ENCODE assay signal across 21 cellular contexts in the genomic region with DNA sequence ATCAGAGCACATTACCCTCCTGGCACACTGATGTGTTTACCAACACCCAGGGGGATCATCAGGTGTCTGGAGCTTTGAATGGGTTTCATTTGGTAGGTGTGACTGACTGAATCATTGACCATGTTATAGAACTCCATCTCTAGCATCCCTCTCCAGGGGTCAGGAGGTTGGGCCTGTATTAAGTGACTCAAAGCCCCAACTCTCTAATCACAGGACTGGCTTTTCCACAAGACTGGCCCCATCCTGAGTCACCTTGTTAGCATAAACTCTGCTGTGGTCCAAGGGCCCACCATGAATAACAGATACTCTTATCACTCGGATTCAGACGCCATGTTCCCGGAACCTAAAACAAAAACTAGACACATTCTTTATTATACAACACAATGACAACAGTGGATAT.
DNase-seq lines count a peak whose midpoint lies in the region; ATAC-seq and TF ChIP-seq lines count a peak whose summit lies in the region.
"Had no signal": no experiment of that assay in that cellular context is flagged by ENCODE, and none has a peak within 500 bp of the region (broad histone marks: within the 10 kb centered on the region; RNA-seq: fewer than 3 reads in every experiment).

No MANE protein-coding gene starts in this region.

- peak overlapping the region; percentile 74; the same call in 1 of the 2 replicates for H3K27ac Mint-ChIP-seq in WTC11
- no peak overlapping the region for H3K27ac Mint-ChIP-seq in activated naive CD8-positive, alpha-beta T cell treated with anti-CD3 and anti-CD28 coated beads, Interleukin-2, amount 50 U/mL, for 24 hours
- H3K27ac Mint-ChIP-seq: CD4-positive, alpha-beta memory T cell had no signal

- in situ Hi-C loops in IMR-90 (cut with MboI; ENCODE audit: low sequenced_read_pairs), result no loop called here
- in situ Hi-C loops in brain microvascular endothelial cell (cut with HindIII; ENCODE audit: low pct_ligation_motif_present, low sequenced_read_pairs), result no loop called here

- BruUV-seq in IMR-90 (replicated peaks; lab: Mats Ljungman, UMichigan), result no TSS peak

- no peak for TF ChIP-seq CTCF in IMR-90 (conservative IDR thresholded peaks at IDR 0.05; ENCODE audit: low read depth, low read length)
- no peak for TF ChIP-seq CTCF in WTC11 (IDR thresholded peaks at IDR 0.05)
- TF ChIP-seq CTCF in brain microvascular endothelial cell (IDR thresholded peaks at IDR 0.05; ENCODE audit: low read depth, low read length, missing control alignments), result no peak

- H3K4me3 ChIP-seq in IMR-90 (ENCODE audit: insufficient read depth, low read depth, low read length) (no peak overlapping the region), rectal smooth muscle tissue (ENCODE audit: low read length) (no peak overlapping the region), brain microvascular endothelial cell (ENCODE audit: low read depth, low read length) (no peak overlapping the region)
- H3K4me3 ChIP-seq: SJSA1 had no signal

- ATAC-seq in IMR-90 (ENCODE audit: low read depth) (peak; percentile 53; the same call in 1 of the 2 replicates), WTC11 (no peak)
- no peak for ATAC-seq in activated naive CD8-positive, alpha-beta T cell treated with anti-CD3 and anti-CD28 coated beads, Interleukin-2, amount 50 U/mL, for 24 hours
- ATAC-seq: Panc1 had no signal

- no peaks in the 10 kb centered on the region for H3K27me3 ChIP-seq in IMR-90 (ENCODE audit: control insufficient read depth, insufficient read depth, low read length)
- no peaks in the 10 kb centered on the region for H3K27me3 ChIP-seq in rectal smooth muscle tissue (ENCODE audit: control insufficient read depth, insufficient read depth, low read length)
- no peaks in the 10 kb centered on the region for H3K27me3 ChIP-seq in brain microvascular endothelial cell (replicated peaks)
- H3K27me3 ChIP-seq: BE2C, SJSA1 had no signal

- TF ChIP-seq POLR2A in IMR-90 (IDR thresholded peaks at IDR 0.05; ENCODE audit: low read depth, low read length), result no peak

- no peaks in the 10 kb centered on the region; the same call in 1 of the 2 replicates for H3K27me3 Mint-ChIP-seq in WTC11 (ENCODE audit: low read depth)
- H3K27me3 Mint-ChIP-seq in activated naive CD8-positive, alpha-beta T cell treated with anti-CD3 and anti-CD28 coated beads, Interleukin-2, amount 50 U/mL, for 24 hours, result peaks cover 5% of the 10 kb centered on the region

- H3K18ac ChIP-seq in IMR-90 (ENCODE audit: low read depth, low read length), result no peak overlapping the region

- dilution Hi-C loops in IMR-90 (cut with HindIII; ENCODE audit: low sequenced_read_pairs, unreplicated experiment), result loop anchor here (25.0 kb wide), 1 partner anchor 289 kb away; no protein-coding TSS in a partner anchor

- H3K9me3 ChIP-seq in IMR-90 (ENCODE audit: control insufficient read depth, insufficient read depth, low read length), result peaks cover 2% of the 10 kb centered on the region; the same call in 1 of the 2 replicates
- H3K9me3 ChIP-seq: BE2C, SJSA1 had no signal

- H4K5ac ChIP-seq in IMR-90 (ENCODE audit: low read depth, low read length), result no peak overlapping the region

- no peak overlapping the region for H3K56ac ChIP-seq in IMR-90 (ENCODE audit: extremely low read depth, insufficient read depth, low read length)

- H3K9ac ChIP-seq in IMR-90 (ENCODE audit: low read depth, low read length) (no peak overlapping the region), rectal smooth muscle tissue (ENCODE audit: low read length) (no peak overlapping the region)

- no peaks in the 10 kb centered on the region for H4K20me1 ChIP-seq in IMR-90 (ENCODE audit: insufficient read depth, low read length)

- H3K4me2 ChIP-seq in IMR-90 (ENCODE audit: low read depth, low read length), result no peak overlapping the region

- H3K36me3 ChIP-seq in IMR-90 (ENCODE audit: control insufficient read depth, insufficient read depth, low read length) (no peaks in the 10 kb centered on the region), rectal smooth muscle tissue (ENCODE audit: control insufficient read depth, insufficient read depth, low read length) (no peaks in the 10 kb centered on the region), brain microvascular endothelial cell (replicated peaks) (no peaks in the 10 kb centered on the region)
- H3K36me3 ChIP-seq: BE2C, SJSA1 had no signal

- peak overlapping the region; percentile 43; the same call in 1 of the 2 replicates for H3K4ac ChIP-seq in IMR-90 (ENCODE audit: low read depth, low read length)

- peaks cover 11% of the 10 kb centered on the region; the same call in 1 of the 2 replicates for H3K36me3 Mint-ChIP-seq in WTC11
- no peaks in the 10 kb centered on the region for H3K36me3 Mint-ChIP-seq in activated naive CD8-positive, alpha-beta T cell treated with anti-CD3 and anti-CD28 coated beads, Interleukin-2, amount 50 U/mL, for 24 hours (ENCODE audit: low read depth)
- H3K36me3 Mint-ChIP-seq: CD4-positive, alpha-beta memory T cell had no signal

- peak overlapping the region; percentile 45; the same call in 1 of the 2 replicates for H2AK5ac ChIP-seq in IMR-90 (ENCODE audit: low read depth, low read length)

- DNase-seq in Daoy (ENCODE audit: low read depth) (peak; percentile 10), IMR-90 (peak; percentile 76), WTC11 (ENCODE audit: low spot score) (no peak), brain microvascular endothelial cell (no peak), KG1 (lab: John Stamatoyannopoulos, UW) (no peak)
- DNase-seq in activated CD4-positive, alpha-beta T cell treated with anti-CD3 and anti-CD28 coated beads, Interleukin-2, amount 50 U/mL, for 48 hours, result no peak
- DNase-seq in activated naive CD8-positive, alpha-beta T cell treated with anti-CD3 and anti-CD28 coated beads, Interleukin-2, amount 50 U/mL, for 24 hours, result no peak
- DNase-seq: BE2C; CD4-positive, alpha-beta memory T cell; DMS153; EL; GOT3; Kasumi-1; MM.1S; NCI-H1092; NCI-H1436 treated with DMSO at 0.1 percent for 48 hours; NCI-H2171 treated with DMSO at 0.1 percent for 48 hours; NCI-H510A had no signal

- peaks cover 31% of the 10 kb centered on the region for H3K9me3 Mint-ChIP-seq in WTC11
- H3K9me3 Mint-ChIP-seq in activated naive CD8-positive, alpha-beta T cell treated with anti-CD3 and anti-CD28 coated beads, Interleukin-2, amount 50 U/mL, for 24 hours, result peaks cover 6% of the 10 kb centered on the region

- peak overlapping the region; percentile 41; the same call in 1 of the 2 replicates for H2BK20ac ChIP-seq in IMR-90 (ENCODE audit: low read depth, low read length)

- intact Hi-C loops in IMR-90 (cut with micrococcal nuclease), result no loop called here

- 0 out of 3 replicates have a peak overlapping the region, but pooled peaks have one; percentile 36 for H2BK15ac ChIP-seq in IMR-90 (ENCODE audit: low read depth, low read length)

- H2AFZ ChIP-seq in IMR-90 (replicated peaks; ENCODE audit: low read length, poor library complexity), result no peak overlapping the region

- H3K23ac ChIP-seq in IMR-90 (ENCODE audit: low read depth, low read length), result no peak overlapping the region

- 0 out of 2 replicates have a peak overlapping the region, but pooled peaks have one; percentile 44 for H3K14ac ChIP-seq in IMR-90 (replicated peaks; ENCODE audit: low read depth, low read length)

- peak overlapping the region; percentile 59; the same call in 1 of the 2 replicates for H2BK120ac ChIP-seq in IMR-90 (ENCODE audit: low read depth, low read length)

- 0 out of 4 replicates have a peak overlapping the region, but pooled peaks of 1 of the 2 experiments have one; percentile 53 for H4K8ac ChIP-seq in IMR-90 (ENCODE audit: low read depth in 2 of 2, low read length in 2 of 2)

- H3K4me3 Mint-ChIP-seq in WTC11, result no peak overlapping the region
- H3K4me3 Mint-ChIP-seq in activated naive CD8-positive, alpha-beta T cell treated with anti-CD3 and anti-CD28 coated beads, Interleukin-2, amount 50 U/mL, for 24 hours, result no peak overlapping the region
- H3K4me3 Mint-ChIP-seq: CD4-positive, alpha-beta memory T cell had no signal

- H3K9me1 ChIP-seq in IMR-90 (ENCODE audit: insufficient read depth, low read length), result peaks cover 5% of the 10 kb centered on the region; the same call in 1 of the 2 replicates

- CTCF ChIA-PET in IMR-90 (lab: Yijun Ruan, JAX) (no interaction called here), WTC11 (lab: Charles Lee) (no interaction called here)

- H2BK5ac ChIP-seq in IMR-90 (ENCODE audit: low read depth, low read length, poor library complexity, severe bottlenecking), result no peak overlapping the region

- H3K79me1 ChIP-seq in IMR-90 (ENCODE audit: low read depth in 1 of 2, low read length in 2 of 2), result no peaks in the 10 kb centered on the region

- peak overlapping the region; percentile 56; the same call in 1 of the 2 replicates for H4K91ac ChIP-seq in IMR-90 (ENCODE audit: insufficient read depth, low read depth, low read length)

- H3K4me1 Mint-ChIP-seq in WTC11, result peaks cover 48% of the 10 kb centered on the region
- H3K4me1 Mint-ChIP-seq in activated naive CD8-positive, alpha-beta T cell treated with anti-CD3 and anti-CD28 coated beads, Interleukin-2, amount 50 U/mL, for 24 hours, result peaks cover 2% of the 10 kb centered on the region
- H3K4me1 Mint-ChIP-seq: CD4-positive, alpha-beta memory T cell had no signal

- POLR2A ChIA-PET in IMR-90 (lab: Charles Lee; ENCODE audit: unreplicated experiment), result no interaction called here
- POLR2A ChIA-PET in WTC11 (lab: Charles Lee), result no interaction called here

- H3K27ac ChIP-seq in IMR-90 (ENCODE audit: insufficient read depth, low read length), result no peak overlapping the region
- H3K27ac ChIP-seq in rectal smooth muscle tissue (ENCODE audit: low read depth, low read length), result peak overlapping the region; percentile 93
- H3K27ac ChIP-seq in brain microvascular endothelial cell, result no peak overlapping the region
- H3K27ac ChIP-seq: SJSA1 had no signal

- no peak for TF ChIP-seq RAD21 in IMR-90 (IDR thresholded peaks at IDR 0.05; ENCODE audit: low read length)

- no peak overlapping the region for H2AK9ac ChIP-seq in IMR-90 (replicated peaks; ENCODE audit: low read depth, low read length, poor library complexity)

- no CpG with 5 or more reads among the region's 3 CpGs for WGBS in IMR-90 (ENCODE audit: extremely low coverage in 2 of 2, insufficient read length in 1 of 2), 2 experiments

- H3K4me1 ChIP-seq in IMR-90 (ENCODE audit: control insufficient read depth, insufficient read depth, low read length) (peaks cover 2% of the 10 kb centered on the region; the same call in 1 of the 2 replicates), rectal smooth muscle tissue (ENCODE audit: control insufficient read depth, insufficient read depth, low read length) (peaks cover 28% of the 10 kb centered on the region)
- H3K4me1 ChIP-seq: BE2C had no signal

TF ChIP-seq in IMR-90, 13 proteins besides CTCF, POLR2A, EP300 and RAD21 (continues in another document):
- no peak for TF ChIP-seq RFX5 (IDR thresholded peaks at IDR 0.05; ENCODE audit: low read depth, low read length)

Comparison
In these comparisons a context has a peak if more than half of its experiments do, and no peak if none do; other contexts are left out.
1. DNase-seq: peak in Daoy (single experiment) and IMR-90 (single experiment); none in WTC11 (single experiment), brain microvascular endothelial cell (single experiment), activated CD4-positive, alpha-beta T cell treated with anti-CD3 and anti-CD28 coated beads, Interleukin-2, amount 50 U/mL, for 48 hours (0 of 2), KG1 (single experiment) and activated naive CD8-positive, alpha-beta T cell treated with anti-CD3 and anti-CD28 coated beads, Interleukin-2, amount 50 U/mL, for 24 hours (single experiment).